In genomic region chr6:106347219-106347618, GRCh38 we compare ENCODE assay signal across 22 cellular contexts.
DNase-seq lines count a peak whose midpoint lies in the region; ATAC-seq and FAIRE-seq lines count a peak whose summit lies in the region.
"Had no signal": no experiment of that assay in that cellular context is flagged by ENCODE, and none has a peak within 500 bp of the region (broad histone marks: within the 10 kb centered on the region; RNA-seq: fewer than 3 reads in every experiment).

No MANE protein-coding gene starts in this region.

- peak; percentile 38 for FAIRE-seq in colon (lab: Jason Lieb, UNC)

- no peak for ATAC-seq in GM21381 (IDR thresholded peaks at IDR 0.05; ENCODE audit: unreplicated experiment)
- no peak for ATAC-seq in GM19452 (IDR thresholded peaks at IDR 0.05; ENCODE audit: unreplicated experiment)
- ATAC-seq: T-cell had no signal

- DNase-seq in DMS53 (lab: John Stamatoyannopoulos, UW): peak; percentile 22
- peak; percentile 72 for DNase-seq in NCI-H1105 treated with DMSO at 0.1 percent for 48 hours (lab: John Stamatoyannopoulos, UW)
- DNase-seq in NCI-H526 treated with DMSO at 0.1 percent for 48 hours (lab: John Stamatoyannopoulos, UW): peak; percentile 11
- DNase-seq in activated CD8-positive, alpha-beta memory T cell treated with anti-CD3 and anti-CD28 coated beads, Interleukin-2, amount 50 U/mL, for 4 hours: no peak
- DNase-seq: CD4-positive, alpha-beta memory T cell; DMS 273 treated with DMSO at 0.1 percent for 48 hours; GF-D8; GM23248; H9; HFFc6; KBM-7; NCI-H1092; NCI-H187; NCI-H2107; NCI-H2227 treated with DMSO at 0.1 percent for 48 hours; NCI-H524; Peyer's patch; SJCRH30; T-cell had no signal
